ENCODE assay signal across 14 cellular contexts in genomic region chr5:169838688-169839087, GRCh38.
DNase-seq lines count a peak whose midpoint lies in the region; ATAC-seq lines count a peak whose summit lies in the region.
"Had no signal": no experiment of that assay in that cellular context is flagged by ENCODE, and none has a peak within 500 bp of the region (broad histone marks: within the 10 kb centered on the region; RNA-seq: fewer than 3 reads in every experiment).

No MANE protein-coding gene starts in this region.

- no peaks in the 10 kb centered on the region for H3K79me1 ChIP-seq in neuronal stem cell (ENCODE audit: low read depth, low read length)

- H2BK5ac ChIP-seq in neuronal stem cell (ENCODE audit: low read length): no peak overlapping the region

- no peak overlapping the region for H2BK120ac ChIP-seq in neuronal stem cell (ENCODE audit: low read depth, low read length)

- no peak overlapping the region for H2BK15ac ChIP-seq in neuronal stem cell (ENCODE audit: low read length)

- H3K4me3 ChIP-seq in neuronal stem cell (ENCODE audit: low read length in 2 of 2): no peak overlapping the region

- H2AK5ac ChIP-seq in neuronal stem cell (ENCODE audit: low read depth, low read length): no peak overlapping the region

- no peak overlapping the region for H2BK12ac ChIP-seq in neuronal stem cell (ENCODE audit: low read length)

- H3K14ac ChIP-seq in neuronal stem cell (ENCODE audit: low read length): no peak overlapping the region

- H3K36me3 ChIP-seq in neuronal stem cell (replicated peaks in 1 of 2; ENCODE audit: control insufficient read depth in 2 of 2, insufficient read depth in 2 of 2, low read length in 2 of 2): no peaks in the 10 kb centered on the region

- intact Hi-C loops in Right ventricle myocardium superior (cut with DNase I): no loop called here

- H3K27me3 ChIP-seq in neuronal stem cell (ENCODE audit: control insufficient read depth in 3 of 3, insufficient read depth in 3 of 3, low read depth in 1 of 3, low read length in 3 of 3): no peaks in the 10 kb centered on the region

- H3K9ac ChIP-seq in neuronal stem cell (ENCODE audit: low read depth, low read length, poor library complexity): no peak overlapping the region

- no peak for DNase-seq in Right ventricle myocardium superior
- DNase-seq in stimulated activated CD4-positive, alpha-beta T cell treated with anti-CD3 and anti-CD28 coated beads, Interleukin-2, amount 100 ng/mL, for 48 hours: no peak
- no peak for DNase-seq in neuronal stem cell (ENCODE audit: low spot score)
- no peak for DNase-seq in NCI-H748 (lab: John Stamatoyannopoulos, UW; ENCODE audit: unreplicated experiment)
- DNase-seq: activated CD4-positive, CD25-positive, alpha-beta regulatory T cell treated with anti-CD3 and anti-CD28 coated beads, Interleukin-2, amount 50 U/mL, for 72 hours; activated naive CD8-positive, alpha-beta T cell treated with anti-CD3 and anti-CD28 coated beads, Interleukin-2, amount 50 U/mL, for 24 hours; C1 segment of cervical spinal cord; effector memory CD4-positive, alpha-beta T cell; NCI-H446 treated with DMSO at 0.1 percent for 48 hours; SHP77 treated with DMSO at 0.1 percent for 48 hours had no signal

- H3K4me1 ChIP-seq in neuronal stem cell (ENCODE audit: control insufficient read depth in 2 of 2, insufficient read depth in 1 of 2, low read depth in 1 of 2, low read length in 2 of 2): peaks cover 0 to 2% of the 10 kb centered on the region in 2 donors

- ATAC-seq in GM18502 (IDR thresholded peaks at IDR 0.05; ENCODE audit: poor library complexity, unreplicated experiment) (peak; percentile 88), GM19397 (IDR thresholded peaks at IDR 0.05; ENCODE audit: unreplicated experiment) (peak; percentile 80), HG02852 (IDR thresholded peaks at IDR 0.05; ENCODE audit: unreplicated experiment) (peak; percentile 85), HG03521 (IDR thresholded peaks at IDR 0.05; ENCODE audit: unreplicated experiment) (peak; percentile 78), Right ventricle myocardium superior (ENCODE audit: poor library complexity) (no peak)
- ATAC-seq: activated naive CD8-positive, alpha-beta T cell treated with anti-CD3 and anti-CD28 coated beads, Interleukin-2, amount 50 U/mL, for 24 hours had no signal

- H3K4me2 ChIP-seq in neuronal stem cell (ENCODE audit: insufficient read depth, low read length, poor library complexity, severe bottlenecking): no peak overlapping the region

- no peak overlapping the region for H3K27ac ChIP-seq in neuronal stem cell (replicated peaks; ENCODE audit: low read length)

- H3K18ac ChIP-seq in neuronal stem cell (ENCODE audit: low read length): no peak overlapping the region

- H4K8ac ChIP-seq in neuronal stem cell (ENCODE audit: low read depth, low read length): no peak overlapping the region

- no peak overlapping the region for H4K91ac ChIP-seq in neuronal stem cell (ENCODE audit: low read depth, low read length, poor library complexity)

- H3K9me3 ChIP-seq in neuronal stem cell (replicated peaks in 1 of 2; ENCODE audit: control insufficient read depth in 2 of 2, insufficient read depth in 1 of 2, low read depth in 1 of 2, low read length in 2 of 2): no peaks in the 10 kb centered on the region

- no CpG with 5 or more reads among the region's 3 CpGs for WGBS in neuronal stem cell (ENCODE audit: extremely low coverage in 2 of 2, insufficient read length in 2 of 2, insufficient replicate concordance in 1 of 2), 2 donors

- H3K23ac ChIP-seq in neuronal stem cell (ENCODE audit: low read depth, low read length, poor library complexity): no peak overlapping the region

- no peak overlapping the region for H3K4ac ChIP-seq in neuronal stem cell (ENCODE audit: low read length)

- H2AFZ ChIP-seq in neuronal stem cell (ENCODE audit: low read length): no peak overlapping the region
